8 cellular contexts compared by ENCODE assay signal in genomic region chr17:40559954-40560591, GRCh38. TPM values are rescaled to one million over a fixed set of nuclear protein-coding genes. Genes with fewer than 3 reads are reported as not detected.
DNase-seq lines count a peak whose midpoint lies in the region; ATAC-seq and TF ChIP-seq lines count a peak whose summit lies in the region.

No MANE protein-coding gene starts in this region.

- CTCF ChIA-PET in AG04449 (lab: Yijun Ruan, JAX): interaction anchor here (0.6 to 23.8 kb wide), 63 partner anchors 8 to 1109 kb away, joined by 3 to 562 read pairs (median 5); partner anchors contain the start of genes GJD3, IGFBP4, RARA and TOP2A

- DNase-seq in AG04449 (ENCODE audit: low read depth, low spot score) (peak; percentile 77), GM19240 (ENCODE audit: insufficient read length, low spot score) (peak; percentile 72), NCI-H1694 treated with DMSO at 0.1 percent for 48 hours (lab: John Stamatoyannopoulos, UW) (peak; percentile 83), T-helper 17 cell (peak; percentile 68 to 76 (median 70)), ascending aorta (ENCODE audit: low spot score in 2 of 2) (peak; percentile 43 to 91), right cardiac atrium (peak; percentile 87 to 94 (median 94)), putamen (ENCODE audit: low spot score) (peak; percentile 81)

- TF ChIP-seq CTCF in AG04449 (IDR thresholded peaks at IDR 0.05; ENCODE audit: insufficient read depth, low read length, missing control alignments) (peak; percentile 97), ascending aorta (IDR thresholded peaks at IDR 0.05) (peak; percentile 96 to 98 (median 97))

- H3K4me3 Mint-ChIP-seq in T-helper 17 cell: peak overlapping the region; percentile 99

- peaks cover 25% of the 10 kb centered on the region for H3K36me3 Mint-ChIP-seq in T-helper 17 cell (ENCODE audit: low read depth)

- H3K9me3 ChIP-seq in T-helper 17 cell (ENCODE audit: control insufficient read depth, low read length, poor library complexity, severe bottlenecking) (no peaks in the 10 kb centered on the region), ascending aorta (no peaks in the 10 kb centered on the region), right cardiac atrium (ENCODE audit: control insufficient read depth, low read length) (no peaks in the 10 kb centered on the region)

- POLR2A ChIA-PET in AG04449 (lab: Yijun Ruan, JAX): interaction anchor here (0.9 to 1.6 kb wide), 6 partner anchors 9 to 142 kb away, joined by 3 to 9 read pairs (median 5); partner anchors contain the start of genes IGFBP4 and TOP2A

- H3K4me1 Mint-ChIP-seq in T-helper 17 cell: peaks cover 71% of the 10 kb centered on the region

- peak overlapping the region; percentile 100 for H3K27ac Mint-ChIP-seq in T-helper 17 cell

- 26% methylated on average over 13 of the region's 13 CpGs for WGBS in right cardiac atrium

- H3K4me3 ChIP-seq in AG04449 (ENCODE audit: low read depth, low read length) (no peak overlapping the region), ascending aorta (peak overlapping the region in 1 of 2 donors; percentile 33), right cardiac atrium (ENCODE audit: low read length) (no peak overlapping the region)

- intact Hi-C loops in ascending aorta (cut with DNase I) (loop anchor here (1.0 to 2.0 kb wide), 2 partner anchors 119 to 202 kb away; no protein-coding TSS in a partner anchor), right cardiac atrium (cut with DNase I) (loop anchor here in 2 of 4 donors (2.0 to 10.0 kb wide), 3 partner anchors 118 to 165 kb away; partner anchors contain the start of gene IGFBP4 (in 1 of the 2))

- peaks cover 0 to 10% of the 10 kb centered on the region in 2 donors for H3K4me1 ChIP-seq in ascending aorta
- H3K4me1 ChIP-seq in right cardiac atrium (ENCODE audit: control insufficient read depth, insufficient read depth, low read length): peaks cover 21% of the 10 kb centered on the region

- H3K27me3 ChIP-seq in ascending aorta: no peaks in the 10 kb centered on the region
- no peaks in the 10 kb centered on the region for H3K27me3 ChIP-seq in right cardiac atrium (ENCODE audit: control insufficient read depth, insufficient read depth)

- peak overlapping the region in 1 of 2 donors; percentile 49 for H3K27ac ChIP-seq in ascending aorta
- peak overlapping the region; percentile 74 for H3K27ac ChIP-seq in right cardiac atrium (ENCODE audit: low read length)

- ATAC-seq in T-helper 17 cell (peak; percentile 41), right cardiac atrium (peak; percentile 74 to 82), GM21390 (IDR thresholded peaks at IDR 0.05; ENCODE audit: unreplicated experiment) (no peak)

- no peaks in the 10 kb centered on the region for H3K27me3 Mint-ChIP-seq in T-helper 17 cell

- no peaks in the 10 kb centered on the region for H3K36me3 ChIP-seq in ascending aorta

RNA-seq across cellular contexts. Expression of gene CCR7, which starts 5.2 kb away (rescaled TPM):
- total RNA-seq in T-helper 17 cell (100 to 1,000 TPM; 165 to 182 TPM), ascending aorta (not detected), right cardiac atrium (under 1 TPM in 2 of 4 donors, not detected in 2; 0.19 to 0.20 TPM)
- polyA plus RNA-seq in right cardiac atrium: 0.11 TPM

RNA-seq across cellular contexts. Expression of gene TNS4, which starts 58.6 kb away (rescaled TPM):
- 1 to 10 TPM in 1 of 2 donors, under 1 TPM in 1; 0.77 to 1.7 TPM for total RNA-seq in T-helper 17 cell
- not detected for total RNA-seq in ascending aorta
- total RNA-seq in right cardiac atrium: under 1 TPM in 1 of 4 donors, not detected in 3; 0.14 TPM
- not detected for polyA plus RNA-seq in right cardiac atrium

Comparison
In these comparisons a context has a peak if more than half of its experiments do, and no peak if none do; other contexts are left out.
1. RNA of gene CCR7, which starts 5.2 kb away (total RNA-seq): 165 to 182 TPM in T-helper 17 cell; 0.19 to 0.20 TPM in right cardiac atrium and not detected in ascending aorta (single experiment); every median in the first group is over 100 times any median in the second.
2. Peak in every context shown above with its lines, with median percentiles within 50 percentile points of each other: DNase-seq.